ENCODE assay signal across 15 cellular contexts in the genomic region with DNA sequence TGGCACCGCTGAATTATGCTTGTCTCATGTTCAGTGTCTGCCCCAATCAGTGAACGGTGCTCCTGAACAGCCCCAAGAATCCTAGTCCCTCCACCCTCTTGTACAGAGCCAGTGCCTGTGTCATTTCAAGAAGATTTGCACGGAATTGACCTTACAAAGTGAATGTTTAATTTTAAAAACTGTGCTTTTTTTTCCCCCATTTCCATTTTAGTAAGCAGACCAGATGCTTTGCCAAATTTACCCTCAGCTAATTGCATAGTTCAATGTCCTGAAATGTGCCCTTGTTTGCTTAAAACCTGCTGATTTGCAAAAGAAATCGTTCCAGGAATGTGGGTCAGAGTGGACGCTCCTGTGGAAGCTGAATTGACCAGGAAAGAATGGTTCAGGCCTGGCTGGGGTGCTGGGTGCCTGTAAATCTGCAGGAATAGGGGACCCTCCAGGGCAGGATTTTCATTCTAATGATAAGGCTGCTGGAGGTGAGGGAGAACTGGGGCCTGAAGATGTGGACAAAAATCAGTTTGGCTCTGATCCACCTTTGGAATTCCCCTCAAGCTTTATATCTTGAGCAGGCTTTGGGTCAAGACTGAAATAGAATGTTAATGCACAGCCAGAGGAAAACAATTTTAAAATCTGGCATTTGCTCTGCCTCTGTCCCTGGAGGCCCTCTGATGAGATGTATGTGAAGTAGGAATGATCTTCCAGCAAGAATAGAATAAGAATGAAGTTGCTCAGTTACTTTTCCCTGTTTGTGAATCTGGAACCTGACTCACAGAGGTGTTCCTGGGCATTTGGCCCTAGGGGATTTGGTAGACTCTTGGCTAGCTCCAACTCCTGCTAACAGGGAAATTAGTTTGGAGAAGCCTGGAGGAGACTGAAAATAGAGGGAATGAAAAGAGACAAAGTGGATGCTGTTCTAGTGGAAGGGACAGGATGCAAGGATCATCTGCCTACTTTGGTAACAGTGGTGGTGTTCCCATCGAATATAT. TPM values are rescaled to one million over a fixed set of nuclear protein-coding genes. Genes with fewer than 3 reads are reported as not detected.
DNase-seq lines count a peak whose midpoint lies in the region; ATAC-seq, FAIRE-seq and TF ChIP-seq lines count a peak whose summit lies in the region.
"Had no signal": no experiment of that assay in that cellular context is flagged by ENCODE, and none has a peak within 500 bp of the region (broad histone marks: within the 10 kb centered on the region; RNA-seq: fewer than 3 reads in every experiment).

No MANE protein-coding gene starts in this region.

- no peaks in the 10 kb centered on the region for H3K27me3 Mint-ChIP-seq in activated CD4-positive, alpha-beta T cell treated with anti-CD3 and anti-CD28 coated beads for 36 hours

- POLR2A ChIA-PET in activated CD4-positive, alpha-beta T cell treated with anti-CD3 and anti-CD28 coated beads for 36 hours (lab: Charles Lee): no interaction called here

- peak; percentile 65 for FAIRE-seq in H54 (lab: Jason Lieb, UNC)
- FAIRE-seq: colon, RCC 7860 had no signal

- 31% methylated on average over 6 of the region's 6 CpGs for WGBS in mammary epithelial cell (ENCODE audit: low coverage, missing lambda C conversion rate)
- 49 to 50% methylated on average over 6 of the region's 6 CpGs for WGBS in testis, 2 donors

- no peaks in the 10 kb centered on the region for H3K36me3 ChIP-seq in mammary epithelial cell (ENCODE audit: insufficient read depth, low read length)
- H3K36me3 ChIP-seq in rectal smooth muscle tissue (ENCODE audit: control insufficient read depth, insufficient read depth, low read length): no peaks in the 10 kb centered on the region
- H3K36me3 ChIP-seq in testis (ENCODE audit: low read depth, missing control alignments): no peaks in the 10 kb centered on the region
- H3K36me3 ChIP-seq: gastrocnemius medialis, lower lobe of right lung had no signal

- H3K4me2 ChIP-seq in mammary epithelial cell (ENCODE audit: insufficient read depth, low read depth, low read length): peak overlapping the region; percentile 10

- DNase-seq in H54 (ENCODE audit: insufficient read length, low spot score) (no peak), mammary epithelial cell (peak; percentile 55), left cardiac atrium (no peak), NOMO-1 treated with dmso at 0.1 percent for 144 hours (lab: John Stamatoyannopoulos, UW; ENCODE audit: unreplicated experiment) (no peak), testis (no peak)
- DNase-seq in activated CD4-positive, alpha-beta T cell treated with anti-CD3 and anti-CD28 coated beads for 36 hours: no peak
- DNase-seq: activated naive CD4-positive, alpha-beta T cell treated with Interleukin-2 at 50 U/mL for 16 hours; DMS53; gastrocnemius medialis; lower lobe of right lung; NCI-H2171 had no signal

- H3K4me3 ChIP-seq in mammary epithelial cell (replicated peaks in 1 of 3; ENCODE audit: insufficient read depth in 1 of 3, low read depth in 2 of 3, low read length in 3 of 3): no peak overlapping the region
- no peak overlapping the region for H3K4me3 ChIP-seq in rectal smooth muscle tissue (ENCODE audit: low read length)
- no peak overlapping the region for H3K4me3 ChIP-seq in testis
- H3K4me3 ChIP-seq: gastrocnemius medialis, lower lobe of right lung had no signal

- H3K4me3 Mint-ChIP-seq in activated CD4-positive, alpha-beta T cell treated with anti-CD3 and anti-CD28 coated beads for 36 hours: no peak overlapping the region

- intact Hi-C loops in mammary epithelial cell (cut with micrococcal nuclease): no loop called here
- intact Hi-C loops in left cardiac atrium (cut with DNase I): no loop called here
- intact Hi-C loops in testis (cut with DNase I; ENCODE audit: low total_unique reads): no loop called here
- intact Hi-C loops in activated CD4-positive, alpha-beta T cell treated with anti-CD3 and anti-CD28 coated beads for 36 hours (cut with DNase I, micrococcal nuclease): no loop called here

- H3K36me3 Mint-ChIP-seq in activated CD4-positive, alpha-beta T cell treated with anti-CD3 and anti-CD28 coated beads for 36 hours (ENCODE audit: low read depth): no peaks in the 10 kb centered on the region

- H3K79me2 ChIP-seq in mammary epithelial cell (ENCODE audit: insufficient read depth, low read length): no peaks in the 10 kb centered on the region

- H3K27ac Mint-ChIP-seq in activated CD4-positive, alpha-beta T cell treated with anti-CD3 and anti-CD28 coated beads for 36 hours: no peak overlapping the region

- BruUV-seq in mammary epithelial cell (replicated peaks; lab: Mats Ljungman, UMichigan): no TSS peak

- H3K9ac ChIP-seq in mammary epithelial cell (ENCODE audit: insufficient read depth, low read length): no peak overlapping the region
- H3K9ac ChIP-seq in rectal smooth muscle tissue (ENCODE audit: low read length): no peak overlapping the region

- H3K4me1 ChIP-seq in mammary epithelial cell (ENCODE audit: insufficient read depth, low read length) (peaks cover 14% of the 10 kb centered on the region), rectal smooth muscle tissue (ENCODE audit: control insufficient read depth, insufficient read depth, low read length) (peaks cover 12% of the 10 kb centered on the region), testis (peaks cover 22% of the 10 kb centered on the region)

- in situ Hi-C loops in mammary epithelial cell (cut with MboI; ENCODE audit: low sequenced_read_pairs in 2 of 2): no loop called here

- peak; percentile 67 to 87 for ATAC-seq in left cardiac atrium
- no peak for ATAC-seq in HG03378 (IDR thresholded peaks at IDR 0.05; ENCODE audit: unreplicated experiment)
- no peak for ATAC-seq in activated CD4-positive, alpha-beta T cell treated with anti-CD3 and anti-CD28 coated beads for 36 hours
- ATAC-seq: gastrocnemius medialis, lower lobe of right lung had no signal

- CTCF ChIA-PET in mammary epithelial cell (lab: Charles Lee; ENCODE audit: low non-redundant PET): no interaction called here
- CTCF ChIA-PET in activated CD4-positive, alpha-beta T cell treated with anti-CD3 and anti-CD28 coated beads for 36 hours (lab: Charles Lee): no interaction called here

- dilution Hi-C loops in mammary epithelial cell (cut with HindIII; ENCODE audit: low sequenced_read_pairs): no loop called here

- H3K9me3 ChIP-seq in mammary epithelial cell (replicated peaks; ENCODE audit: insufficient read depth, low read length) (no peaks in the 10 kb centered on the region), testis (no peaks in the 10 kb centered on the region)
- H3K9me3 ChIP-seq: gastrocnemius medialis, lower lobe of right lung had no signal

- TF ChIP-seq POLR2A in H54 (IDR thresholded peaks at IDR 0.05; ENCODE audit: low read depth, low read length) (no peak), testis (IDR thresholded peaks at IDR 0.05) (no peak)

- no peaks in the 10 kb centered on the region for H3K9me3 Mint-ChIP-seq in activated CD4-positive, alpha-beta T cell treated with anti-CD3 and anti-CD28 coated beads for 36 hours (ENCODE audit: low read depth)

- H3K27me3 ChIP-seq in mammary epithelial cell (ENCODE audit: insufficient read depth, low read length) (no peaks in the 10 kb centered on the region), rectal smooth muscle tissue (ENCODE audit: control insufficient read depth, insufficient read depth, low read length) (no peaks in the 10 kb centered on the region), testis (no peaks in the 10 kb centered on the region)
- H3K27me3 ChIP-seq: gastrocnemius medialis had no signal

- H4K20me1 ChIP-seq in mammary epithelial cell (ENCODE audit: insufficient read depth, low read length): no peaks in the 10 kb centered on the region

- H2AFZ ChIP-seq in mammary epithelial cell (ENCODE audit: low read depth, low read length): peak overlapping the region; percentile 25

- no peaks in the 10 kb centered on the region for H3K4me1 Mint-ChIP-seq in activated CD4-positive, alpha-beta T cell treated with anti-CD3 and anti-CD28 coated beads for 36 hours

- H3K27ac ChIP-seq in mammary epithelial cell (ENCODE audit: insufficient read depth, low read depth, low read length) (no peak overlapping the region), rectal smooth muscle tissue (ENCODE audit: low read depth, low read length) (peak overlapping the region; percentile 6), testis (no peak overlapping the region)
- H3K27ac ChIP-seq: lower lobe of right lung had no signal

- TF ChIP-seq CTCF in mammary epithelial cell (conservative IDR thresholded peaks at IDR 0.05 in 1 of 2, IDR thresholded peaks at IDR 0.05 in 1 of 2; ENCODE audit: extremely low read depth in 1 of 2, insufficient read depth in 1 of 2, low read depth in 1 of 2, low read length in 2 of 2) (no peak), testis (IDR thresholded peaks at IDR 0.05) (no peak)

RNA-seq across cellular contexts. Expression of a gene that starts 19.9 kb away (rescaled TPM):
- total RNA-seq in mammary epithelial cell (1 to 10 TPM; 3.0 to 3.9 TPM), left cardiac atrium (1 to 10 TPM; 1.3 TPM), testis (1 to 10 TPM; 6.6 to 6.7 TPM)
- polyA plus RNA-seq in mammary epithelial cell (3.6 TPM), testis (ENCODE audit: insufficient read depth, low read depth, low replicate concordance) (7.8 TPM)
- polyA minus RNA-seq in mammary epithelial cell: not detected
- under 1 TPM; 0.18 to 0.25 TPM for total RNA-seq in activated CD4-positive, alpha-beta T cell treated with anti-CD3 and anti-CD28 coated beads for 36 hours

Comparison
In these comparisons a context has a peak if more than half of its experiments do, and no peak if none do; other contexts are left out.
1. ATAC-seq: peak in left cardiac atrium (2 of 2); none in HG03378 (single experiment) and activated CD4-positive, alpha-beta T cell treated with anti-CD3 and anti-CD28 coated beads for 36 hours (single experiment).